In the genomic region with DNA sequence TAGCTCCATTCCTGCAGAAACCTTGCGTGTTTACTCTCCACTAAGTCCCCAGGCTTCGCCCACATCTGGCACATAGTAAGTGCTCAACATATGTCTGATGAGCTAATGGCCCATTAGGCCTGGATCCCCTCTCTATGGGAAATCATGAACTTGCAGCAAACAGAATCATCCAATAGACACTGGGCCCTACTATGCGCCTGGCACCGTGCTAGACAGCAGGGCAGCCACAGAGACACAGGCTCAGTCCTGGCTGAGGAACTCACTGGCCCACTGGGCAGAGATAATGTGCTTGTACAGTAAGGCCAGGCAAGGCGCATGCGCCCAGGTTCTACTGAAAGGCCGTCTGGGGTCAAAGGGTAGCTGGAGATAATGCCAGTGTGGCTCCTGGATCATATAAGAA, we compare ENCODE assay signal across 1 cellular context.
TF ChIP-seq lines count a peak whose summit lies in the region.

No MANE protein-coding gene starts in this region.

TF ChIP-seq in WTC11, 78 proteins besides CTCF, POLR2A, EP300 and RAD21 (continued from another document):
- TF ChIP-seq, protein P1, sequence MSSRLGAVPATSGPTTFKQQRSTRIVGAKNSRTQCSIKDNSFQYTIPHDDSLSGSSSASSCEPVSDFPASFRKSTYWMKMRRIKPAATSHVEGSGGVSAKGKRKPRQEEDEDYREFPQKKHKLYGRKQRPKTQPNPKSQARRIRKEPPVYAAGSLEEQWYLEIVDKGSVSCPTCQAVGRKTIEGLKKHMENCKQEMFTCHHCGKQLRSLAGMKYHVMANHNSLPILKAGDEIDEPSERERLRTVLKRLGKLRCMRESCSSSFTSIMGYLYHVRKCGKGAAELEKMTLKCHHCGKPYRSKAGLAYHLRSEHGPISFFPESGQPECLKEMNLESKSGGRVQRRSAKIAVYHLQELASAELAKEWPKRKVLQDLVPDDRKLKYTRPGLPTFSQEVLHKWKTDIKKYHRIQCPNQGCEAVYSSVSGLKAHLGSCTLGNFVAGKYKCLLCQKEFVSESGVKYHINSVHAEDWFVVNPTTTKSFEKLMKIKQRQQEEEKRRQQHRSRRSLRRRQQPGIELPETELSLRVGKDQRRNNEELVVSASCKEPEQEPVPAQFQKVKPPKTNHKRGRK (CRISPR knock-in tag; IDR thresholded peaks at IDR 0.05; ENCODE audit: borderline replicate concordance): no peak
- TF ChIP-seq ZNF138 (CRISPR knock-in tag; conservative IDR thresholded peaks at IDR 0.05) (no peak), RORB (CRISPR knock-in tag; IDR thresholded peaks at IDR 0.05) (no peak), OVOL2 (CRISPR knock-in tag; IDR thresholded peaks at IDR 0.05; ENCODE audit: borderline replicate concordance) (no peak)
- TF ChIP-seq, protein P2, sequence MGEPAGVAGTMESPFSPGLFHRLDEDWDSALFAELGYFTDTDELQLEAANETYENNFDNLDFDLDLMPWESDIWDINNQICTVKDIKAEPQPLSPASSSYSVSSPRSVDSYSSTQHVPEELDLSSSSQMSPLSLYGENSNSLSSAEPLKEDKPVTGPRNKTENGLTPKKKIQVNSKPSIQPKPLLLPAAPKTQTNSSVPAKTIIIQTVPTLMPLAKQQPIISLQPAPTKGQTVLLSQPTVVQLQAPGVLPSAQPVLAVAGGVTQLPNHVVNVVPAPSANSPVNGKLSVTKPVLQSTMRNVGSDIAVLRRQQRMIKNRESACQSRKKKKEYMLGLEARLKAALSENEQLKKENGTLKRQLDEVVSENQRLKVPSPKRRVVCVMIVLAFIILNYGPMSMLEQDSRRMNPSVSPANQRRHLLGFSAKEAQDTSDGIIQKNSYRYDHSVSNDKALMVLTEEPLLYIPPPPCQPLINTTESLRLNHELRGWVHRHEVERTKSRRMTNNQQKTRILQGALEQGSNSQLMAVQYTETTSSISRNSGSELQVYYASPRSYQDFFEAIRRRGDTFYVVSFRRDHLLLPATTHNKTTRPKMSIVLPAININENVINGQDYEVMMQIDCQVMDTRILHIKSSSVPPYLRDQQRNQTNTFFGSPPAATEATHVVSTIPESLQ (CRISPR knock-in tag; IDR thresholded peaks at IDR 0.05): no peak
- TF ChIP-seq, protein P3, sequence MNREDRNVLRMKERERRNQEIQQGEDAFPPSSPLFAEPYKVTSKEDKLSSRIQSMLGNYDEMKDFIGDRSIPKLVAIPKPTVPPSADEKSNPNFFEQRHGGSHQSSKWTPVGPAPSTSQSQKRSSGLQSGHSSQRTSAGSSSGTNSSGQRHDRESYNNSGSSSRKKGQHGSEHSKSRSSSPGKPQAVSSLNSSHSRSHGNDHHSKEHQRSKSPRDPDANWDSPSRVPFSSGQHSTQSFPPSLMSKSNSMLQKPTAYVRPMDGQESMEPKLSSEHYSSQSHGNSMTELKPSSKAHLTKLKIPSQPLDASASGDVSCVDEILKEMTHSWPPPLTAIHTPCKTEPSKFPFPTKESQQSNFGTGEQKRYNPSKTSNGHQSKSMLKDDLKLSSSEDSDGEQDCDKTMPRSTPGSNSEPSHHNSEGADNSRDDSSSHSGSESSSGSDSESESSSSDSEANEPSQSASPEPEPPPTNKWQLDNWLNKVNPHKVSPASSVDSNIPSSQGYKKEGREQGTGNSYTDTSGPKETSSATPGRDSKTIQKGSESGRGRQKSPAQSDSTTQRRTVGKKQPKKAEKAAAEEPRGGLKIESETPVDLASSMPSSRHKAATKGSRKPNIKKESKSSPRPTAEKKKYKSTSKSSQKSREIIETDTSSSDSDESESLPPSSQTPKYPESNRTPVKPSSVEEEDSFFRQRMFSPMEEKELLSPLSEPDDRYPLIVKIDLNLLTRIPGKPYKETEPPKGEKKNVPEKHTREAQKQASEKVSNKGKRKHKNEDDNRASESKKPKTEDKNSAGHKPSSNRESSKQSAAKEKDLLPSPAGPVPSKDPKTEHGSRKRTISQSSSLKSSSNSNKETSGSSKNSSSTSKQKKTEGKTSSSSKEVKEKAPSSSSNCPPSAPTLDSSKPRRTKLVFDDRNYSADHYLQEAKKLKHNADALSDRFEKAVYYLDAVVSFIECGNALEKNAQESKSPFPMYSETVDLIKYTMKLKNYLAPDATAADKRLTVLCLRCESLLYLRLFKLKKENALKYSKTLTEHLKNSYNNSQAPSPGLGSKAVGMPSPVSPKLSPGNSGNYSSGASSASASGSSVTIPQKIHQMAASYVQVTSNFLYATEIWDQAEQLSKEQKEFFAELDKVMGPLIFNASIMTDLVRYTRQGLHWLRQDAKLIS (CRISPR knock-in tag; IDR thresholded peaks at IDR 0.05; ENCODE audit: borderline replicate concordance): no peak
- TF ChIP-seq, protein P4, sequence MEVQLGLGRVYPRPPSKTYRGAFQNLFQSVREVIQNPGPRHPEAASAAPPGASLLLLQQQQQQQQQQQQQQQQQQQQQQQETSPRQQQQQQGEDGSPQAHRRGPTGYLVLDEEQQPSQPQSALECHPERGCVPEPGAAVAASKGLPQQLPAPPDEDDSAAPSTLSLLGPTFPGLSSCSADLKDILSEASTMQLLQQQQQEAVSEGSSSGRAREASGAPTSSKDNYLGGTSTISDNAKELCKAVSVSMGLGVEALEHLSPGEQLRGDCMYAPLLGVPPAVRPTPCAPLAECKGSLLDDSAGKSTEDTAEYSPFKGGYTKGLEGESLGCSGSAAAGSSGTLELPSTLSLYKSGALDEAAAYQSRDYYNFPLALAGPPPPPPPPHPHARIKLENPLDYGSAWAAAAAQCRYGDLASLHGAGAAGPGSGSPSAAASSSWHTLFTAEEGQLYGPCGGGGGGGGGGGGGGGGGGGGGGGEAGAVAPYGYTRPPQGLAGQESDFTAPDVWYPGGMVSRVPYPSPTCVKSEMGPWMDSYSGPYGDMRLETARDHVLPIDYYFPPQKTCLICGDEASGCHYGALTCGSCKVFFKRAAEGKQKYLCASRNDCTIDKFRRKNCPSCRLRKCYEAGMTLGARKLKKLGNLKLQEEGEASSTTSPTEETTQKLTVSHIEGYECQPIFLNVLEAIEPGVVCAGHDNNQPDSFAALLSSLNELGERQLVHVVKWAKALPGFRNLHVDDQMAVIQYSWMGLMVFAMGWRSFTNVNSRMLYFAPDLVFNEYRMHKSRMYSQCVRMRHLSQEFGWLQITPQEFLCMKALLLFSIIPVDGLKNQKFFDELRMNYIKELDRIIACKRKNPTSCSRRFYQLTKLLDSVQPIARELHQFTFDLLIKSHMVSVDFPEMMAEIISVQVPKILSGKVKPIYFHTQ (CRISPR knock-in tag; IDR thresholded peaks at IDR 0.05): no peak
